Comparison of ENCODE assay signal across 10 cellular contexts in the genomic region with DNA sequence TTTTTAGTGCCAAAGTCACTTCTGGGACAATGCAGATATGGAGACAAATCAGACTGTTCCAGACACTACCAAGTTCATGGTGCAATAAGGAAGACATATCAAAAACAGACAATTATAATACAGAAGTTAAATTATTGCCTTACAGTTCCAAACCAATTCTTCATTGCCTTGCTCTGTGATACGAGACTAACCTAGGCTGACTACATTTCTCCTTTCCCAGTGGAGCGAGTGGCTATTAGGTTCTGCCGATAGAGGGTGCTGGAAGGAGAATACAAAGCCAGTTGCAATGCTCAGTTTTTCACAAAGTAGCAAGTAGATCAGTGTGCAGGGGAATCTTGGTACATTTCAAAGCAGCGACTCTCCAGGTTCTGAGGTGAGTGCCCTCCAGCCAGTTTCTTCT.
DNase-seq lines count a peak whose midpoint lies in the region; ATAC-seq and TF ChIP-seq lines count a peak whose summit lies in the region.
"Had no signal": no experiment of that assay in that cellular context is flagged by ENCODE, and none has a peak within 500 bp of the region (broad histone marks: within the 10 kb centered on the region; RNA-seq: fewer than 3 reads in every experiment).

No MANE protein-coding gene starts in this region.

- no peaks in the 10 kb centered on the region for H3K27me3 Mint-ChIP-seq in naive thymus-derived CD4-positive, alpha-beta T cell

- no peak overlapping the region for H3K27ac ChIP-seq in osteoblast (ENCODE audit: low read depth, low read length)
- H3K27ac ChIP-seq in naive thymus-derived CD4-positive, alpha-beta T cell (ENCODE audit: low read depth, low read length): no peak overlapping the region

- H3K4me3 ChIP-seq in GM06990 (replicated peaks; ENCODE audit: low read depth, low read length) (no peak overlapping the region), fibroblast of pulmonary artery (replicated peaks; ENCODE audit: low read depth, low read length) (no peak overlapping the region), osteoblast (ENCODE audit: insufficient read depth, low read length) (no peak overlapping the region)
- H3K4me3 ChIP-seq in naive thymus-derived CD4-positive, alpha-beta T cell (ENCODE audit: low read length): no peak overlapping the region

- H3K4me1 Mint-ChIP-seq in naive thymus-derived CD4-positive, alpha-beta T cell: peaks cover 31 to 81% (median 61%) of the 10 kb centered on the region in 7 donors

- H3K36me3 Mint-ChIP-seq in naive thymus-derived CD4-positive, alpha-beta T cell: peaks cover 0 to 4% (median under 1%) of the 10 kb centered on the region in 5 donors

- POLR2A ChIA-PET in naive thymus-derived CD4-positive, alpha-beta T cell (lab: Charles Lee): interaction anchor here (0.7 kb wide), 1 partner anchor 10 kb away, joined by 4 read pairs; no protein-coding TSS in a partner anchor

- peaks cover 13% of the 10 kb centered on the region for H3K79me2 ChIP-seq in osteoblast (ENCODE audit: insufficient read depth, low read length)

- DNase-seq in GM06990 (ENCODE audit: extremely low read depth, insufficient read length) (no peak), OCI-M1 (lab: John Stamatoyannopoulos, UW) (peak; percentile 90), fibroblast of pulmonary artery (ENCODE audit: low read depth) (no peak), osteoblast (ENCODE audit: insufficient read length, low spot score, missing footprints) (no peak), activated gamma-delta T cell (lab: John Stamatoyannopoulos, UW) (no peak)
- DNase-seq in naive thymus-derived CD4-positive, alpha-beta T cell: no peak
- DNase-seq: NCI-H187; nephron progenitor cell; stimulated activated CD4-positive, alpha-beta T cell treated with anti-CD3 and anti-CD28 coated beads, Interleukin-15, amount 100 ng/mL, for 24 hours had no signal

- peak; percentile 59 for TF ChIP-seq CTCF in GM06990 (IDR thresholded peaks at IDR 0.05; ENCODE audit: insufficient read depth, low read length, poor library complexity, severe bottlenecking)
- TF ChIP-seq CTCF in fibroblast of pulmonary artery (IDR thresholded peaks at IDR 0.05; ENCODE audit: low read length, missing control alignments): peak; percentile 38
- TF ChIP-seq CTCF in osteoblast (IDR thresholded peaks at IDR 0.05; ENCODE audit: extremely low read depth, low read depth, low read length): peak; percentile 30

- CTCF ChIA-PET in naive thymus-derived CD4-positive, alpha-beta T cell (lab: Charles Lee): no interaction called here

- peak overlapping the region in 1 of 9 donors; percentile 71 for H3K27ac Mint-ChIP-seq in naive thymus-derived CD4-positive, alpha-beta T cell

- peaks cover 20% of the 10 kb centered on the region for H4K20me1 ChIP-seq in osteoblast (ENCODE audit: insufficient read depth, low read length)

- H3K4me3 Mint-ChIP-seq in naive thymus-derived CD4-positive, alpha-beta T cell: peak overlapping the region in 1 of 10 donors; percentile 30
- H3K4me3 Mint-ChIP-seq: nephron progenitor cell had no signal

- intact Hi-C loops in naive thymus-derived CD4-positive, alpha-beta T cell (cut with micrococcal nuclease): no loop called here

- ATAC-seq in GM21786 (IDR thresholded peaks at IDR 0.05; ENCODE audit: unreplicated experiment): no peak
- ATAC-seq in naive thymus-derived CD4-positive, alpha-beta T cell: no peak

- H3K9me3 ChIP-seq in osteoblast (ENCODE audit: low read depth, low read length): no peaks in the 10 kb centered on the region
- no peaks in the 10 kb centered on the region for H3K9me3 ChIP-seq in naive thymus-derived CD4-positive, alpha-beta T cell (ENCODE audit: control insufficient read depth in 2 of 3, low read length in 3 of 3)

- peaks cover 7% of the 10 kb centered on the region for H3K4me1 ChIP-seq in osteoblast (ENCODE audit: insufficient read depth, low read length)
- H3K4me1 ChIP-seq in naive thymus-derived CD4-positive, alpha-beta T cell (ENCODE audit: control insufficient read depth in 2 of 2, insufficient read depth in 2 of 2, low read length in 2 of 2): no peaks in the 10 kb centered on the region

- H3K36me3 ChIP-seq in GM06990 (ENCODE audit: control insufficient read depth, insufficient read depth, low read length) (no peaks in the 10 kb centered on the region), osteoblast (ENCODE audit: insufficient read depth, low read length) (no peaks in the 10 kb centered on the region)
- no peaks in the 10 kb centered on the region for H3K36me3 ChIP-seq in naive thymus-derived CD4-positive, alpha-beta T cell (ENCODE audit: control insufficient read depth in 2 of 3, insufficient read depth in 3 of 3, low read length in 3 of 3)

- H3K9me3 Mint-ChIP-seq in naive thymus-derived CD4-positive, alpha-beta T cell: no peaks in the 10 kb centered on the region

- H2AFZ ChIP-seq in osteoblast (ENCODE audit: low read length): no peak overlapping the region

- no peak overlapping the region for H3K4me2 ChIP-seq in osteoblast (ENCODE audit: insufficient read depth, low read length)

- no peaks in the 10 kb centered on the region for H3K27me3 ChIP-seq in GM06990 (replicated peaks; ENCODE audit: control insufficient read depth, insufficient read depth, low read length)
- no peaks in the 10 kb centered on the region for H3K27me3 ChIP-seq in osteoblast (ENCODE audit: insufficient read depth, low read length)
- no peaks in the 10 kb centered on the region for H3K27me3 ChIP-seq in naive thymus-derived CD4-positive, alpha-beta T cell (ENCODE audit: control insufficient read depth in 2 of 2, insufficient read depth in 2 of 2, low read length in 2 of 2)
